Comparison of ENCODE assay signal across 11 cellular contexts in genomic region chr3:195117978-195118581, GRCh38.
A peak's percentile ranks its signal among the peaks of the same experiment; 100 is the strongest.
DNase-seq lines count a peak whose midpoint lies in the region; ATAC-seq and TF ChIP-seq lines count a peak whose summit lies in the region.
"Had no signal": no experiment of that assay in that cellular context is flagged by ENCODE, and none has a peak within 500 bp of the region (broad histone marks: within the 10 kb centered on the region; RNA-seq: fewer than 3 reads in every experiment).

No MANE protein-coding gene starts in this region.

- ATAC-seq in left cardiac atrium, result peak in 1 of 2 donors; percentile 17
- ATAC-seq in Right ventricle myocardium inferior, result no peak
- ATAC-seq in HG03521 (IDR thresholded peaks at IDR 0.05; ENCODE audit: unreplicated experiment), result no peak
- ATAC-seq: body of pancreas had no signal

- POLR2A ChIA-PET in activated CD4-positive, alpha-beta T cell treated with anti-CD3 and anti-CD28 coated beads, Interleukin-2, amount 10 ng/mL, durations not matched to agents 7 days and 5 days (lab: Charles Lee), result interaction anchor here (0.6 kb wide), 1 partner anchor 34 kb away, joined by 5 read pairs; no protein-coding TSS in a partner anchor
- POLR2A ChIA-PET in GM10248 (lab: Yijun Ruan, JAX), result no interaction called here

- H3K36me3 Mint-ChIP-seq in glutamatergic neuron (ENCODE audit: unreplicated experiment), result no peaks in the 10 kb centered on the region
- H3K36me3 Mint-ChIP-seq in activated CD4-positive, alpha-beta T cell treated with anti-CD3 and anti-CD28 coated beads, Interleukin-2, amount 10 ng/mL, durations not matched to agents 7 days and 5 days (ENCODE audit: low read depth), result no peaks in the 10 kb centered on the region

- H3K27me3 ChIP-seq in vagina, result no peaks in the 10 kb centered on the region
- H3K27me3 ChIP-seq: body of pancreas had no signal

- DNase-seq in left cardiac atrium, result peak; percentile 57
- no peak for DNase-seq in Right ventricle myocardium inferior (ENCODE audit: missing footprints)
- peak; percentile 43 to 51 for DNase-seq in SW 1271 (lab: John Stamatoyannopoulos, UW)
- DNase-seq in glutamatergic neuron, result no peak
- DNase-seq in vagina (ENCODE audit: extremely low spot score in 2 of 2), result no peak
- DNase-seq in activated CD4-positive, alpha-beta T cell treated with anti-CD3 and anti-CD28 coated beads, Interleukin-2, amount 10 ng/mL, durations not matched to agents 7 days and 5 days, result no peak
- no peak for DNase-seq in GM10248 (ENCODE audit: extremely low spot score)
- DNase-seq: AML-193, MM.1S had no signal

- peak overlapping the region; percentile 3 for H3K27ac ChIP-seq in vagina
- H3K27ac ChIP-seq: body of pancreas had no signal

- H3K4me3 Mint-ChIP-seq in glutamatergic neuron (ENCODE audit: unreplicated experiment), result no peak overlapping the region
- H3K4me3 Mint-ChIP-seq in activated CD4-positive, alpha-beta T cell treated with anti-CD3 and anti-CD28 coated beads, Interleukin-2, amount 10 ng/mL, durations not matched to agents 7 days and 5 days, result no peak overlapping the region

- peaks cover 31% of the 10 kb centered on the region for H3K4me1 Mint-ChIP-seq in glutamatergic neuron (ENCODE audit: low read depth, unreplicated experiment)
- H3K4me1 Mint-ChIP-seq in activated CD4-positive, alpha-beta T cell treated with anti-CD3 and anti-CD28 coated beads, Interleukin-2, amount 10 ng/mL, durations not matched to agents 7 days and 5 days, result no peaks in the 10 kb centered on the region

- CTCF ChIA-PET in activated CD4-positive, alpha-beta T cell treated with anti-CD3 and anti-CD28 coated beads, Interleukin-2, amount 10 ng/mL, durations not matched to agents 7 days and 5 days (lab: Charles Lee), result no interaction called here
- CTCF ChIA-PET in GM10248 (lab: Yijun Ruan, JAX), result interaction anchor here (1.4 to 9.8 kb wide), 4 partner anchors 10 to 19 kb away, joined by 3 to 78 read pairs (median 5); no protein-coding TSS in a partner anchor

- H3K9me3 ChIP-seq in vagina, result no peaks in the 10 kb centered on the region
- H3K9me3 ChIP-seq: body of pancreas had no signal

- TF ChIP-seq CTCF in glutamatergic neuron (IDR thresholded peaks at IDR 0.05; ENCODE audit: partially characterized antibody, unreplicated experiment) (no peak), vagina (IDR thresholded peaks at IDR 0.05) (no peak), GM10248 (IDR thresholded peaks at IDR 0.05; ENCODE audit: control extremely low read depth, extremely low read depth, low read depth, missing control alignments) (no peak)

- H3K36me3 ChIP-seq in vagina, result no peaks in the 10 kb centered on the region

- no peak for TF ChIP-seq POLR2A in vagina (IDR thresholded peaks at IDR 0.05)

- peaks cover 8% of the 10 kb centered on the region for H3K9me3 Mint-ChIP-seq in glutamatergic neuron (ENCODE audit: unreplicated experiment)
- H3K9me3 Mint-ChIP-seq in activated CD4-positive, alpha-beta T cell treated with anti-CD3 and anti-CD28 coated beads, Interleukin-2, amount 10 ng/mL, durations not matched to agents 7 days and 5 days, result no peaks in the 10 kb centered on the region

- H3K4me1 ChIP-seq in vagina, result peaks cover 26% of the 10 kb centered on the region
- H3K4me1 ChIP-seq: body of pancreas had no signal

- H3K27me3 Mint-ChIP-seq in glutamatergic neuron (ENCODE audit: unreplicated experiment), result peaks cover 3% of the 10 kb centered on the region
- H3K27me3 Mint-ChIP-seq in activated CD4-positive, alpha-beta T cell treated with anti-CD3 and anti-CD28 coated beads, Interleukin-2, amount 10 ng/mL, durations not matched to agents 7 days and 5 days, result no peaks in the 10 kb centered on the region

- peak overlapping the region; percentile 33 for H3K27ac Mint-ChIP-seq in glutamatergic neuron (ENCODE audit: unreplicated experiment)
- no peak overlapping the region for H3K27ac Mint-ChIP-seq in activated CD4-positive, alpha-beta T cell treated with anti-CD3 and anti-CD28 coated beads, Interleukin-2, amount 10 ng/mL, durations not matched to agents 7 days and 5 days

- H3K4me3 ChIP-seq in vagina, result no peak overlapping the region
- H3K4me3 ChIP-seq: body of pancreas had no signal

- intact Hi-C loops in left cardiac atrium (cut with DNase I), result no loop called here
- intact Hi-C loops in Right ventricle myocardium inferior (cut with DNase I), result loop anchor here (2.0 kb wide), 1 partner anchor 35 kb away; no protein-coding TSS in a partner anchor
- intact Hi-C loops in vagina (cut with DNase I), result no loop called here

Comparison
In these comparisons a context has a peak if more than half of its experiments do, and no peak if none do; other contexts are left out.
1. DNase-seq: peak in left cardiac atrium (single experiment) and SW 1271 (2 of 2); none in Right ventricle myocardium inferior (single experiment), glutamatergic neuron (single experiment), vagina (0 of 2), activated CD4-positive, alpha-beta T cell treated with anti-CD3 and anti-CD28 coated beads, Interleukin-2, amount 10 ng/mL, durations not matched to agents 7 days and 5 days (single experiment) and GM10248 (single experiment).